27 cellular contexts compared by ENCODE assay signal in the genomic region with DNA sequence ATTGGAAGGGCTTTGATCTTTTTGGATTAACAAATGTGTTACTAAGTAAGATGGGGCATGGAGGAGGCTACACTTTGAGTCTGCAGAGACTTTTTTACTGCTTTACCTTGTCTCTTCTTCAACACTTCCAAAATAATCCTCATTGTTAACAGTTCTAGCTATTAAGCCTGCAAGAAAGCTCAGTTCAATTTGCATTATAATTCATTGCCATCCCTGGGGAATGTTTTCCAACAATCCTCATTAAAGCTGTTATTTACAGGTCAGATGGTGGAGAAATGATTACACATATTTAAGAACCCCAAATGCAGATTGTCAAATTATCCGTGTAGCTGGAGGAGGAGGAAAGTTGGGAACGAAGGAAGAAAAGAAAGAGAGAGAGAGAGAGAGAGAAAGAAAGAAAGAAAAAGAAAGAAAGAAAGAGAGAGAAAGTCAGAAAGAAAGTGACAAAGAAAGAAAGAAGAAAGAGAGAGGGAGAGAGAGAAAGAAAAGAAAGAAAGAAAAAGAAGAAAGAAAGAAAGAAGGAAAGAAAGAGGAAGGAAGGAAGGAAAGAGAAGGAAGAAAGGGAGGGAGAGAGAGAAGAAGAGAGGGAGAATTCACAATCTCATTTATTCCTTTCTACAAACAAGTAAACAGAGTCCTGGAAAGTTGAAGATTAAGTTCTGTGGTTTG.
"Had no signal": no experiment of that assay in that cellular context is flagged by ENCODE, and none has a peak within 500 bp of the region (broad histone marks: within the 10 kb centered on the region; RNA-seq: fewer than 3 reads in every experiment).

No MANE protein-coding gene starts in this region.

- H3K4me3 ChIP-seq: breast epithelium, SJSA1 had no signal

- H3K9me3 Mint-ChIP-seq: activated naive CD4-positive, alpha-beta T cell treated with anti-CD3 and anti-CD28 coated beads, Interleukin-2, amount 50 U/mL, for 24 hours; T-helper 1 cell treated with Interleukin-12 subunit alpha and Interleukin-12 subunit beta and Interleukin-4 antibody, amounts not matched to agents 30 μg/mL and 1 μg/mL, for 36 hours had no signal

- H3K4me1 ChIP-seq: breast epithelium, SJSA1 had no signal

- ATAC-seq: activated CD8-positive, alpha-beta T cell treated with anti-CD3 and anti-CD28 coated beads, Interleukin-2, amount 10 ng/mL, durations not matched to agents 7 days and 5 days; PC-3; SK-N-SH treated with all-trans-retinoic acid at 6 μM for 48 hours had no signal

- H3K27me3 ChIP-seq: breast epithelium, SJSA1 had no signal

- H3K4me3 Mint-ChIP-seq: activated CD8-positive, alpha-beta T cell treated with anti-CD3 and anti-CD28 coated beads, Interleukin-2, amount 10 ng/mL, durations not matched to agents 7 days and 5 days; activated naive CD4-positive, alpha-beta T cell treated with anti-CD3 and anti-CD28 coated beads, Interleukin-2, amount 50 U/mL, for 24 hours; T-helper 1 cell treated with Interleukin-12 subunit alpha and Interleukin-12 subunit beta and Interleukin-4 antibody, amounts not matched to agents 30 μg/mL and 1 μg/mL, for 36 hours had no signal

- H3K36me3 ChIP-seq: breast epithelium, SJSA1 had no signal

- H3K36me3 Mint-ChIP-seq: activated naive CD4-positive, alpha-beta T cell treated with anti-CD3 and anti-CD28 coated beads, Interleukin-2, amount 50 U/mL, for 24 hours had no signal

- H3K27ac Mint-ChIP-seq: activated CD8-positive, alpha-beta T cell treated with anti-CD3 and anti-CD28 coated beads, Interleukin-2, amount 10 ng/mL, durations not matched to agents 7 days and 5 days; activated naive CD4-positive, alpha-beta T cell treated with anti-CD3 and anti-CD28 coated beads, Interleukin-2, amount 50 U/mL, for 24 hours; T-helper 1 cell treated with Interleukin-12 subunit alpha and Interleukin-12 subunit beta and Interleukin-4 antibody, amounts not matched to agents 30 μg/mL and 1 μg/mL, for 36 hours had no signal

- H3K9me3 ChIP-seq: breast epithelium, SJSA1 had no signal

- H3K27ac ChIP-seq: breast epithelium, SJSA1 had no signal

- H3K4me1 Mint-ChIP-seq: activated naive CD4-positive, alpha-beta T cell treated with anti-CD3 and anti-CD28 coated beads, Interleukin-2, amount 50 U/mL, for 24 hours had no signal

- DNase-seq: activated CD4-positive, alpha-beta T cell treated with anti-CD3 and anti-CD28 coated beads for 48 hours; activated CD4-positive, alpha-beta T cell treated with anti-CD3 and anti-CD28 coated beads, Interleukin-2, amount 50 U/mL, for 4 hours; activated CD4-positive, CD25-positive, alpha-beta regulatory T cell treated with anti-CD3 and anti-CD28 coated beads, Interleukin-2, amount 50 U/mL, for 72 hours; activated CD8-positive, alpha-beta memory T cell treated with anti-CD3 and anti-CD28 coated beads, Interleukin-2, amount 50 U/mL, for 48 hours; activated CD8-positive, alpha-beta T cell treated with anti-CD3 and anti-CD28 coated beads, Interleukin-2, amount 10 ng/mL, durations not matched to agents 7 days and 5 days; activated effector memory CD4-positive, alpha-beta T cell treated with Interleukin-2 at 50 U/mL for 16 hours; activated naive CD4-positive, alpha-beta T cell; activated T-cell treated with anti-CD3 and anti-CD28 coated beads, Interleukin-2, amount 50 U/mL, for 1 hour; aorta; caudate nucleus; MM.1S; NCI-H1105; NCI-H1436; NCI-H1694 treated with DMSO at 0.1 percent for 48 hours; NCI-H2081; NCI-H2171; NCI-H2227 treated with DMSO at 0.1 percent for 48 hours; NCI-H510A; PC-3; SHP77; SW 1271 had no signal

- FAIRE-seq: RCC 7860 had no signal
